Comparison of ENCODE assay signal across 1 cellular context in the genomic region with DNA sequence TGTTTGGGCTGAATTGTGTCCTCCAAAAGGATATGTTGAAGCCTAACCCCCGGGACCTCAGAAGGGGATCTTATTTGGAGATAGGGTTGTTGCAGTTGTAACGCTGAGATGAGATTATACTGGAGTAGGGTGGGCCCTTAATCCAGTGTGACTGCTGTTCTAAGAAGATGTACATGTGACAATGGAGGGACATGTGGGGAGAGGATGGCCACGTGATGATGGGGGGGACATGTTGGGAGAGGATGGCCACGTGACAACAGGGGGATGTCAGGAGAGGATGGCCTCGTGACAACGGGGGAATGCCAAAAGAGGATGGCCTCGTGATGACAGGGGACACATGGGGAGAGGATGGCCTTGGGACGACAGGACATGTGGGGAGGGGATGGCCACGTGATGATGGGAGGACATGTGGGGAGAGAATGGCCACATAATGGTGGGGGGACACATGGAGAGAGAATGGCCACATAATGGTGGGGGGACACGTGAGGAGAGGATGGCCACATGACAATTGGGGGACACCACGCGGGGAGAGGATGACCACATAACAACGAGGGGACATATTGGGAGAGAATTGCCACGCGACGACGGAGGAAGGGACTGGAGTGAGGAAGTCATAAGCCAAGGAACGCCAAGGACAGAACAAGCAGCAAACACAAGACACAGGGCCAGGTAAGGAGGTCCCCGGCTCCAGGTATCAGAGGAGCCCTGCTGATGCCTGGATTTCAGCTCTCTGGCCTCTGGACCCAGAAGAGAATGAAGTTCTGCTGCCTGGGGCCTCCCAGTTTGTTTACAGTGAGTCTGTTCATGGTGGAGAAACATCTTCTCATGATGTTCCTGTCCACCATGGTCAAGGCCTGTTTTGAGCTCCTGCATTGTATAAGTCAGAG.
TF ChIP-seq lines count a peak whose summit lies in the region.

No MANE protein-coding gene starts in this region.

TF ChIP-seq in HepG2, 621 proteins besides CTCF, POLR2A, EP300 and RAD21 (continued from another document and continues in another):
- TF ChIP-seq, protein P1, sequence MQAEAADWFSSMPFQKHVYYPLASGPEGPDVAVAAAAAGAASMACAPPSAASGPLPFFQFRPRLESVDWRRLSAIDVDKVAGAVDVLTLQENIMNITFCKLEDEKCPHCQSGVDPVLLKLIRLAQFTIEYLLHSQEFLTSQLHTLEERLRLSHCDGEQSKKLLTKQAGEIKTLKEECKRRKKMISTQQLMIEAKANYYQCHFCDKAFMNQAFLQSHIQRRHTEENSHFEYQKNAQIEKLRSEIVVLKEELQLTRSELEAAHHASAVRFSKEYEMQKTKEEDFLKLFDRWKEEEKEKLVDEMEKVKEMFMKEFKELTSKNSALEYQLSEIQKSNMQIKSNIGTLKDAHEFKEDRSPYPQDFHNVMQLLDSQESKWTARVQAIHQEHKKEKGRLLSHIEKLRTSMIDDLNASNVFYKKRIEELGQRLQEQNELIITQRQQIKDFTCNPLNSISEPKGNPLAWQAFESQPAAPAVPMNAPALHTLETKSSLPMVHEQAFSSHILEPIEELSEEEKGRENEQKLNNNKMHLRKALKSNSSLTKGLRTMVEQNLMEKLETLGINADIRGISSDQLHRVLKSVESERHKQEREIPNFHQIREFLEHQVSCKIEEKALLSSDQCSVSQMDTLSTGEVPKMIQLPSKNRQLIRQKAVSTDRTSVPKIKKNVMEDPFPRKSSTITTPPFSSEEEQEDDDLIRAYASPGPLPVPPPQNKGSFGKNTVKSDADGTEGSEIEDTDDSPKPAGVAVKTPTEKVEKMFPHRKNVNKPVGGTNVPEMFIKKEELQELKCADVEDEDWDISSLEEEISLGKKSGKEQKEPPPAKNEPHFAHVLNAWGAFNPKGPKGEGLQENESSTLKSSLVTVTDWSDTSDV (CRISPR knock-in tag; IDR thresholded peaks at IDR 0.05): peak; percentile 42; the same call in 1 of the 2 replicates
- TF ChIP-seq, protein P2, sequence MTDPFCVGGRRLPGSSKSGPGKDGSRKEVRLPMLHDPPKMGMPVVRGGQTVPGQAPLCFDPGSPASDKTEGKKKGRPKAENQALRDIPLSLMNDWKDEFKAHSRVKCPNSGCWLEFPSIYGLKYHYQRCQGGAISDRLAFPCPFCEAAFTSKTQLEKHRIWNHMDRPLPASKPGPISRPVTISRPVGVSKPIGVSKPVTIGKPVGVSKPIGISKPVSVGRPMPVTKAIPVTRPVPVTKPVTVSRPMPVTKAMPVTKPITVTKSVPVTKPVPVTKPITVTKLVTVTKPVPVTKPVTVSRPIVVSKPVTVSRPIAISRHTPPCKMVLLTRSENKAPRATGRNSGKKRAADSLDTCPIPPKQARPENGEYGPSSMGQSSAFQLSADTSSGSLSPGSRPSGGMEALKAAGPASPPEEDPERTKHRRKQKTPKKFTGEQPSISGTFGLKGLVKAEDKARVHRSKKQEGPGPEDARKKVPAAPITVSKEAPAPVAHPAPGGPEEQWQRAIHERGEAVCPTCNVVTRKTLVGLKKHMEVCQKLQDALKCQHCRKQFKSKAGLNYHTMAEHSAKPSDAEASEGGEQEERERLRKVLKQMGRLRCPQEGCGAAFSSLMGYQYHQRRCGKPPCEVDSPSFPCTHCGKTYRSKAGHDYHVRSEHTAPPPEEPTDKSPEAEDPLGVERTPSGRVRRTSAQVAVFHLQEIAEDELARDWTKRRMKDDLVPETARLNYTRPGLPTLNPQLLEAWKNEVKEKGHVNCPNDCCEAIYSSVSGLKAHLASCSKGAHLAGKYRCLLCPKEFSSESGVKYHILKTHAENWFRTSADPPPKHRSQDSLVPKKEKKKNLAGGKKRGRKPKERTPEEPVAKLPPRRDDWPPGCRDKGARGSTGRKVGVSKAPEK (CRISPR knock-in tag; IDR thresholded peaks at IDR 0.05; ENCODE audit: borderline replicate concordance): no peak; the same call in 1 of the 2 replicates
- TF ChIP-seq ADNP (CRISPR knock-in tag; IDR thresholded peaks at IDR 0.05) (no peak), BCL3 (CRISPR knock-in tag; IDR thresholded peaks at IDR 0.05) (peak; percentile 94), ZNF205 (CRISPR knock-in tag; IDR thresholded peaks at IDR 0.05) (peak; percentile 13; the same call in 1 of the 2 replicates), AKNA (CRISPR knock-in tag; IDR thresholded peaks at IDR 0.05; ENCODE audit: borderline replicate concordance) (no peak), FOXM1 (CRISPR knock-in tag; IDR thresholded peaks at IDR 0.05) (no peak; the same call in 1 of the 2 replicates), EZH2 (conservative IDR thresholded peaks at IDR 0.05; ENCODE audit: low read depth, low read length) (no peak), MXI1 (IDR thresholded peaks at IDR 0.05; ENCODE audit: borderline replicate concordance, low read depth, low read length) (no peak), JUNB (CRISPR knock-in tag; IDR thresholded peaks at IDR 0.05; ENCODE audit: borderline replicate concordance) (peak; percentile 88; the same call in 1 of the 2 replicates), ZNF83 (CRISPR knock-in tag; IDR thresholded peaks at IDR 0.05; ENCODE audit: borderline replicate concordance) (0 out of 2 replicates have a peak, but pooled peaks have one; percentile 78), ZNF616 (CRISPR knock-in tag; IDR thresholded peaks at IDR 0.05; ENCODE audit: low read depth) (peak; percentile 90; the same call in 1 of the 2 replicates), DNMT1 (CRISPR knock-in tag; IDR thresholded peaks at IDR 0.05) (peak; percentile 96), MXD1 (CRISPR knock-in tag; IDR thresholded peaks at IDR 0.05) (no peak; the same call in 1 of the 2 replicates), ZXDC (CRISPR knock-in tag; IDR thresholded peaks at IDR 0.05) (0 out of 2 replicates have a peak, but pooled peaks have one; percentile 54), STAT6 (CRISPR knock-in tag; IDR thresholded peaks at IDR 0.05; ENCODE audit: borderline replicate concordance) (no peak), ZNF431 (CRISPR knock-in tag; IDR thresholded peaks at IDR 0.05; ENCODE audit: borderline replicate concordance, low read depth) (peak; percentile 53; the same call in 1 of the 2 replicates)
- TF ChIP-seq, protein P3, sequence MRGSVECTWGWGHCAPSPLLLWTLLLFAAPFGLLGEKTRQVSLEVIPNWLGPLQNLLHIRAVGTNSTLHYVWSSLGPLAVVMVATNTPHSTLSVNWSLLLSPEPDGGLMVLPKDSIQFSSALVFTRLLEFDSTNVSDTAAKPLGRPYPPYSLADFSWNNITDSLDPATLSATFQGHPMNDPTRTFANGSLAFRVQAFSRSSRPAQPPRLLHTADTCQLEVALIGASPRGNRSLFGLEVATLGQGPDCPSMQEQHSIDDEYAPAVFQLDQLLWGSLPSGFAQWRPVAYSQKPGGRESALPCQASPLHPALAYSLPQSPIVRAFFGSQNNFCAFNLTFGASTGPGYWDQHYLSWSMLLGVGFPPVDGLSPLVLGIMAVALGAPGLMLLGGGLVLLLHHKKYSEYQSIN (CRISPR knock-in tag; IDR thresholded peaks at IDR 0.05; ENCODE audit: borderline replicate concordance): no peak
- TF ChIP-seq, protein P4, sequence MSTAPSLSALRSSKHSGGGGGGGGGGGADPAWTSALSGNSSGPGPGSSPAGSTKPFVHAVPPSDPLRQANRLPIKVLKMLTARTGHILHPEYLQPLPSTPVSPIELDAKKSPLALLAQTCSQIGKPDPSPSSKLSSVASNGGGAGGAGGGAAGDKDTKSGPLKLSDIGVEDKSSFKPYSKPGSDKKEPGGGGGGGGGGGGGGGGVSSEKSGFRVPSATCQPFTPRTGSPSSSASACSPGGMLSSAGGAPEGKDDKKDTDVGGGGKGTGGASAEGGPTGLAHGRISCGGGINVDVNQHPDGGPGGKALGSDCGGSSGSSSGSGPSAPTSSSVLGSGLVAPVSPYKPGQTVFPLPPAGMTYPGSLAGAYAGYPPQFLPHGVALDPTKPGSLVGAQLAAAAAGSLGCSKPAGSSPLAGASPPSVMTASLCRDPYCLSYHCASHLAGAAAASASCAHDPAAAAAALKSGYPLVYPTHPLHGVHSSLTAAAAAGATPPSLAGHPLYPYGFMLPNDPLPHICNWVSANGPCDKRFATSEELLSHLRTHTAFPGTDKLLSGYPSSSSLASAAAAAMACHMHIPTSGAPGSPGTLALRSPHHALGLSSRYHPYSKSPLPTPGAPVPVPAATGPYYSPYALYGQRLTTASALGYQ (CRISPR knock-in tag; IDR thresholded peaks at IDR 0.05): no peak
- TF ChIP-seq, protein P5, sequence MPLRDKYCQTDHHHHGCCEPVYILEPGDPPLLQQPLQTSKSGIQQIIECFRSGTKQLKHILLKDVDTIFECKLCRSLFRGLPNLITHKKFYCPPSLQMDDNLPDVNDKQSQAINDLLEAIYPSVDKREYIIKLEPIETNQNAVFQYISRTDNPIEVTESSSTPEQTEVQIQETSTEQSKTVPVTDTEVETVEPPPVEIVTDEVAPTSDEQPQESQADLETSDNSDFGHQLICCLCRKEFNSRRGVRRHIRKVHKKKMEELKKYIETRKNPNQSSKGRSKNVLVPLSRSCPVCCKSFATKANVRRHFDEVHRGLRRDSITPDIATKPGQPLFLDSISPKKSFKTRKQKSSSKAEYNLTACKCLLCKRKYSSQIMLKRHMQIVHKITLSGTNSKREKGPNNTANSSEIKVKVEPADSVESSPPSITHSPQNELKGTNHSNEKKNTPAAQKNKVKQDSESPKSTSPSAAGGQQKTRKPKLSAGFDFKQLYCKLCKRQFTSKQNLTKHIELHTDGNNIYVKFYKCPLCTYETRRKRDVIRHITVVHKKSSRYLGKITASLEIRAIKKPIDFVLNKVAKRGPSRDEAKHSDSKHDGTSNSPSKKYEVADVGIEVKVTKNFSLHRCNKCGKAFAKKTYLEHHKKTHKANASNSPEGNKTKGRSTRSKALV (CRISPR knock-in tag; IDR thresholded peaks at IDR 0.05): no peak
